ENCODE assay signal across 17 cellular contexts in the genomic region with DNA sequence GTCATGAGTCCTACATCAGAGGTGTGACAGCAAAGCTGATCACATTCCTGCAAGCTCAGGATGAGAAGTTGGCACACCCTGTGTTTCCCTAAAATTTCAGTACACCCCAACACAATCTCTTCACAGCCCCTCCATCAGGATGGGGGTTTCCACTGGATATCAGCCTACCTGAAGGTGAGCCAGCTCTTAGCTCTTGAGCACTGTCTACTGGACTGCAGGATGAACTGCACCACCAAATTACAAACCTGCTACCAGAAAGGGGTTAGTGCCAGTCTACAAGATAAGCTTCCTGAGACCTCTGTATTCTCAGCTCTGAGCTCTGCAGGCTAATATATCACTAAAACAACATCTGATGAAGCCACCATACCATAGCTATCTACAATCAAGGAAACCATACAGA.
DNase-seq lines count a peak whose midpoint lies in the region; ATAC-seq and TF ChIP-seq lines count a peak whose summit lies in the region.
"Had no signal": no experiment of that assay in that cellular context is flagged by ENCODE, and none has a peak within 500 bp of the region (broad histone marks: within the 10 kb centered on the region; RNA-seq: fewer than 3 reads in every experiment).

No MANE protein-coding gene starts in this region.

- H3K4me3 ChIP-seq in kidney epithelial cell (ENCODE audit: low read depth, low read length), result no peak overlapping the region
- H3K4me3 ChIP-seq: adrenal gland had no signal

- no peaks in the 10 kb centered on the region for H3K9me3 ChIP-seq in CD4-positive, alpha-beta T cell (ENCODE audit: control insufficient read depth, low read length)
- H3K9me3 ChIP-seq: adrenal gland had no signal

- H3K27ac Mint-ChIP-seq in CD4-positive, alpha-beta T cell, result no peak overlapping the region
- H3K27ac Mint-ChIP-seq: activated CD4-positive, alpha-beta memory T cell treated with anti-CD3 and anti-CD28 coated beads, Interleukin-2, amount 10 ng/mL, durations not matched to agents 7 days and 5 days; activated T-cell treated with anti-CD3 and anti-CD28 coated beads, Interleukin-2, amount 50 U/mL, for 72 hours; nephron had no signal

- intact Hi-C loops in CD4-positive, alpha-beta T cell (cut with DNase I, micrococcal nuclease), result no loop called here

- POLR2A ChIA-PET in GM10248 (lab: Yijun Ruan, JAX), result no interaction called here
- POLR2A ChIA-PET in CD4-positive, alpha-beta T cell (lab: Charles Lee), result no interaction called here

- H3K9me3 Mint-ChIP-seq in CD4-positive, alpha-beta T cell, result peaks cover 5% of the 10 kb centered on the region
- H3K9me3 Mint-ChIP-seq: nephron had no signal

- no peaks in the 10 kb centered on the region for H3K27me3 Mint-ChIP-seq in CD4-positive, alpha-beta T cell
- H3K27me3 Mint-ChIP-seq: activated CD4-positive, alpha-beta memory T cell treated with anti-CD3 and anti-CD28 coated beads, Interleukin-2, amount 10 ng/mL, durations not matched to agents 7 days and 5 days had no signal

- TF ChIP-seq CTCF in GM10248 (IDR thresholded peaks at IDR 0.05; ENCODE audit: control extremely low read depth, extremely low read depth, low read depth, missing control alignments) (peak; percentile 3), kidney epithelial cell (IDR thresholded peaks at IDR 0.05; ENCODE audit: insufficient read depth, low read length, poor library complexity, severe bottlenecking) (peak; percentile 32)
- no peak for TF ChIP-seq CTCF in CD4-positive, alpha-beta T cell (IDR thresholded peaks at IDR 0.05)

- CTCF ChIA-PET in GM10248 (lab: Yijun Ruan, JAX), result interaction anchor here (1.4 kb wide), 1 partner anchor 11 kb away, joined by 3 read pairs; no protein-coding TSS in a partner anchor
- CTCF ChIA-PET in CD4-positive, alpha-beta T cell (lab: Charles Lee), result no interaction called here

- no peaks in the 10 kb centered on the region for H3K4me1 Mint-ChIP-seq in CD4-positive, alpha-beta T cell (ENCODE audit: low read depth)
- H3K4me1 Mint-ChIP-seq: activated CD4-positive, alpha-beta memory T cell treated with anti-CD3 and anti-CD28 coated beads, Interleukin-2, amount 10 ng/mL, durations not matched to agents 7 days and 5 days; nephron had no signal

- ATAC-seq in HG03432 (IDR thresholded peaks at IDR 0.05; ENCODE audit: unreplicated experiment), result peak; percentile 44
- ATAC-seq in CD4-positive, alpha-beta T cell (ENCODE audit: poor library complexity), result no peak
- no peak for ATAC-seq in GM21390 (IDR thresholded peaks at IDR 0.05; ENCODE audit: unreplicated experiment)
- ATAC-seq: activated T-cell treated with anti-CD3 and anti-CD28 coated beads, Interleukin-2, amount 50 U/mL, for 72 hours had no signal

- no peak overlapping the region for H3K4me3 Mint-ChIP-seq in CD4-positive, alpha-beta T cell
- H3K4me3 Mint-ChIP-seq: activated CD4-positive, alpha-beta memory T cell treated with anti-CD3 and anti-CD28 coated beads, Interleukin-2, amount 10 ng/mL, durations not matched to agents 7 days and 5 days; activated T-cell treated with anti-CD3 and anti-CD28 coated beads, Interleukin-2, amount 50 U/mL, for 72 hours; nephron had no signal

- no peaks in the 10 kb centered on the region for H3K36me3 Mint-ChIP-seq in CD4-positive, alpha-beta T cell (ENCODE audit: low read depth)

- DNase-seq in GM10248 (ENCODE audit: extremely low spot score), result no peak
- peak; percentile 51 for DNase-seq in SK-MEL-5 (ENCODE audit: low read depth, low spot score)
- no peak for DNase-seq in kidney epithelial cell (ENCODE audit: low read depth)
- DNase-seq in CD4-positive, alpha-beta T cell, result no peak
- no peak for DNase-seq in NCI-H510A treated with DMSO at 0.1 percent for 48 hours (lab: John Stamatoyannopoulos, UW)
- DNase-seq: activated CD4-positive, alpha-beta memory T cell treated with anti-CD3 and anti-CD28 coated beads, Interleukin-2, amount 10 ng/mL, durations not matched to agents 7 days and 5 days; activated T-cell treated with anti-CD3 and anti-CD28 coated beads, Interleukin-2, amount 50 U/mL, for 72 hours; adrenal gland; caudate nucleus; DMS153; foreskin fibroblast; KBM-7; NCI-H1417 treated with DMSO at 0.1 percent for 48 hours; substantia nigra had no signal

- no peaks in the 10 kb centered on the region for H3K36me3 ChIP-seq in kidney epithelial cell (ENCODE audit: control insufficient read depth, insufficient read depth, low read length)
- H3K36me3 ChIP-seq: adrenal gland had no signal

- in situ Hi-C loops in SK-MEL-5 (cut with HindIII; ENCODE audit: low pct_unique_long_range_greater_than_20kb, low sequenced_read_pairs), result no loop called here

- H3K27ac ChIP-seq in CD4-positive, alpha-beta T cell (ENCODE audit: low read depth, low read length), result no peak overlapping the region
- H3K27ac ChIP-seq: adrenal gland had no signal

- H3K27me3 ChIP-seq in kidney epithelial cell (ENCODE audit: control insufficient read depth, insufficient read depth, low read length), result no peaks in the 10 kb centered on the region
- no peaks in the 10 kb centered on the region for H3K27me3 ChIP-seq in CD4-positive, alpha-beta T cell (ENCODE audit: control insufficient read depth, insufficient read depth, low read length)
- H3K27me3 ChIP-seq: adrenal gland had no signal
